ENCODE assay signal across 1 cellular context in the genomic region with DNA sequence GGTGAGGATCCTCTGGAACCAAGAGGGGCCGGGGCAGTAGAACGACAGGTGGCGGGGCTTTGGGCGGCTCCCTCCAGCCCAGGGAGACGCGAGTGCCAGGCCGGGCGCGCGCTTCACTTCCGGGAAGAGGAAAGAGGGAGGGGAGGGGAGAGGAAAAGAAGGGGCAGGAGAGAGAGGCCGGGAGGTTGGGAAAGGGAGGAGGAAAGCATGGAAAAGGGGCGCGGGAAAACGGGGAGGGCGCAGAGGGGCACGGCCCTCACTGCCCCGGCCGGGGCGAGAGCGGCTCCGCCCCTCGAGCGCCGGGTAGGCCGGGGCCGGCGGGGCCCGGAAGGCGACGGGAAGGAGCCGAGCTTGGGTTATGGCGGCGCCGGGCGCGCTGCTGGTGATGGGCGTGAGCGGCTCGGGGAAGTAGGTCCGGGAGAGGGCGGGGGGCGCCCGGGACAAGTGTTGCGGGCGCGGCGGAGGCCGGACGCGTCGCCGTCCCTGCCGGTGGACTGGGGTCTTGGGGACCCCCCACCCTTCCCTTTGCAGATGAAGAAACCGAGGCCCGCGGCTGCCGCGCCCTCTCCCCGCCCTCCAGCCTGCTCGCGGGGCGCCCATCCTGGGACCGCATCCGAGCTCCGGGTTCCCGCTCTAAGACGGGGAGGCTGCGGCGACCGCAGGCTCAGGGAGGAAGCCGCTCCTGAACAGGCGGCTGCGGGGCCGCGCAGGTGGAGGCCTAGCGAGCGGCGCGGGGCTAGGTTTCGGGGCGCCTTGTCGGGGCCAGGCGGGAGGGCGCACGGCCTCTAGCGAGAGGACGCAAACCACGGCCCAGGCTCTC.
TF ChIP-seq lines count a peak whose summit lies in the region.

TSS of gene IDNK (plus strand) at position 330 of the 820 bp plus-strand sequence. CDS start at position 359, 29 bp downstream.

TF ChIP-seq in K562, 482 proteins besides CTCF, POLR2A, EP300 and RAD21 (continued from another document and continues in another):
- TF ChIP-seq CBFA2T3 (IDR thresholded peaks at IDR 0.05) (no peak), ZNF232 (CRISPR knock-in tag; IDR thresholded peaks at IDR 0.05) (no peak), RBBP5 (IDR thresholded peaks at IDR 0.05; ENCODE audit: borderline replicate concordance, insufficient read depth, low read length, poor library complexity, severe bottlenecking) (peak; percentile 69), ZFX (CRISPR knock-in tag; IDR thresholded peaks at IDR 0.05) (peak; percentile 92), PRMT5 (CRISPR knock-in tag; IDR thresholded peaks at IDR 0.05) (no peak), ZZZ3 (IDR thresholded peaks at IDR 0.05) (no peak), ZNF76 (CRISPR knock-in tag; IDR thresholded peaks at IDR 0.05; ENCODE audit: borderline replicate concordance) (no peak), CCAR2 (IDR thresholded peaks at IDR 0.05; ENCODE audit: low read depth, low read length) (no peak), CHAMP1 (IDR thresholded peaks at IDR 0.05) (no peak), SUPT5H (IDR thresholded peaks at IDR 0.05) (peak; percentile 73), RUNX1 (IDR thresholded peaks at IDR 0.05; ENCODE audit: low read depth) (no peak), TGIF2 (CRISPR knock-in tag; IDR thresholded peaks at IDR 0.05) (no peak), PCBP1 (IDR thresholded peaks at IDR 0.05; ENCODE audit: low read depth, low read length, poor library complexity, severe bottlenecking) (peak; percentile 94), DACH1 (IDR thresholded peaks at IDR 0.05; ENCODE audit: partially characterized antibody) (no peak), GATAD2A (IDR thresholded peaks at IDR 0.05) (no peak), POLR2AphosphoS5 (IDR thresholded peaks at IDR 0.05; ENCODE audit: control insufficient read depth, insufficient read depth, low read depth, low read length) (no peak), OTX1 (CRISPR knock-in tag; IDR thresholded peaks at IDR 0.05) (peak; percentile 75), PTTG1 (tag; IDR thresholded peaks at IDR 0.05; ENCODE audit: low read depth) (no peak), YY1 (IDR thresholded peaks at IDR 0.05; ENCODE audit: borderline replicate concordance in 1 of 3, control insufficient read depth in 1 of 3, extremely low read depth in 1 of 3, insufficient read depth in 3 of 3, insufficient read length in 1 of 3, insufficient replicate concordance in 2 of 3, low read depth in 1 of 3, low read length in 2 of 3) (peak in 2 of 3 experiments; percentile 81 to 86), HMG20B (CRISPR knock-in tag; IDR thresholded peaks at IDR 0.05) (no peak), RNF2 (IDR thresholded peaks at IDR 0.05) (no peak), BCL6 (CRISPR knock-in tag; IDR thresholded peaks at IDR 0.05) (no peak), YBX1 (IDR thresholded peaks at IDR 0.05) (no peak), TAL1 (IDR thresholded peaks at IDR 0.05) (no peak), MIER1 (IDR thresholded peaks at IDR 0.05; ENCODE audit: low read depth) (no peak), NR4A1 (CRISPR knock-in tag; IDR thresholded peaks at IDR 0.05) (no peak), NR4A1 (tag; IDR thresholded peaks at IDR 0.05) (no peak), ZNF311 (CRISPR knock-in tag; IDR thresholded peaks at IDR 0.05) (no peak), CAMTA2 (CRISPR knock-in tag; conservative IDR thresholded peaks at IDR 0.05) (no peak), JUNB (CRISPR knock-in tag; conservative IDR thresholded peaks at IDR 0.05) (no peak), NBN (IDR thresholded peaks at IDR 0.05; ENCODE audit: low read depth) (no peak), NFE2L1 (tag; IDR thresholded peaks at IDR 0.05; ENCODE audit: borderline replicate concordance, low read depth) (no peak), MITF (IDR thresholded peaks at IDR 0.05) (no peak), CTBP1 (IDR thresholded peaks at IDR 0.05; ENCODE audit: borderline replicate concordance) (peak; percentile 27), KAT7 (CRISPR knock-in tag; IDR thresholded peaks at IDR 0.05; ENCODE audit: borderline replicate concordance) (no peak), NFRKB (IDR thresholded peaks at IDR 0.05; ENCODE audit: low read depth) (peak; percentile 49; the same call in 1 of the 2 replicates), LEF1 (IDR thresholded peaks at IDR 0.05) (no peak), HBP1 (CRISPR knock-in tag; IDR thresholded peaks at IDR 0.05) (peak; percentile 51; the same call in 1 of the 2 replicates), ZNF512 (tag; IDR thresholded peaks at IDR 0.05) (no peak), LARP7 (IDR thresholded peaks at IDR 0.05) (0 out of 2 replicates have a peak, but pooled peaks have one; percentile 27), NFATC3 (IDR thresholded peaks at IDR 0.05) (no peak), U2AF1 (optimal IDR thresholded peaks at IDR 0.05; ENCODE audit: low read depth, low read length) (peak; percentile 13), ETV5 (CRISPR knock-in tag; IDR thresholded peaks at IDR 0.05; ENCODE audit: low read depth) (no peak), XRCC4 (IDR thresholded peaks at IDR 0.05; ENCODE audit: extremely low read depth, insufficient read depth, insufficient read length) (no peak), ERF (CRISPR knock-in tag; IDR thresholded peaks at IDR 0.05) (no peak), KLF16 (IDR thresholded peaks at IDR 0.05) (no peak), L3MBTL2 (IDR thresholded peaks at IDR 0.05) (no peak), SRF (CRISPR knock-in tag; IDR thresholded peaks at IDR 0.05) (no peak), BRD4 (IDR thresholded peaks at IDR 0.05) (peak; percentile 61; the same call in 1 of the 2 replicates), TARDBP (IDR thresholded peaks at IDR 0.05) (no peak), RHOXF2B (CRISPR knock-in tag; conservative IDR thresholded peaks at IDR 0.05) (no peak), RBM22 (IDR thresholded peaks at IDR 0.05; ENCODE audit: low read depth, low read length, poor library complexity, severe bottlenecking) (peak; percentile 55), MEF2A (IDR thresholded peaks at IDR 0.05; ENCODE audit: control insufficient read depth, low read depth, low read length) (no peak), CREB3 (tag; conservative IDR thresholded peaks at IDR 0.05; ENCODE audit: low read depth) (no peak), SRSF9 (IDR thresholded peaks at IDR 0.05; ENCODE audit: borderline replicate concordance, low read depth, low read length) (no peak), RBM17 (IDR thresholded peaks at IDR 0.05; ENCODE audit: borderline replicate concordance, low read depth, low read length) (no peak), CHD1 (IDR thresholded peaks at IDR 0.05; ENCODE audit: low read length) (no peak), RBM14 (IDR thresholded peaks at IDR 0.05; ENCODE audit: borderline replicate concordance, insufficient read depth, low read depth, low read length) (0 out of 2 replicates have a peak, but pooled peaks have one; percentile 68), DNMT1 (IDR thresholded peaks at IDR 0.05) (no peak), HCFC1 (IDR thresholded peaks at IDR 0.05; ENCODE audit: low read depth, low read length) (no peak)
- TF ChIP-seq, protein P1, sequence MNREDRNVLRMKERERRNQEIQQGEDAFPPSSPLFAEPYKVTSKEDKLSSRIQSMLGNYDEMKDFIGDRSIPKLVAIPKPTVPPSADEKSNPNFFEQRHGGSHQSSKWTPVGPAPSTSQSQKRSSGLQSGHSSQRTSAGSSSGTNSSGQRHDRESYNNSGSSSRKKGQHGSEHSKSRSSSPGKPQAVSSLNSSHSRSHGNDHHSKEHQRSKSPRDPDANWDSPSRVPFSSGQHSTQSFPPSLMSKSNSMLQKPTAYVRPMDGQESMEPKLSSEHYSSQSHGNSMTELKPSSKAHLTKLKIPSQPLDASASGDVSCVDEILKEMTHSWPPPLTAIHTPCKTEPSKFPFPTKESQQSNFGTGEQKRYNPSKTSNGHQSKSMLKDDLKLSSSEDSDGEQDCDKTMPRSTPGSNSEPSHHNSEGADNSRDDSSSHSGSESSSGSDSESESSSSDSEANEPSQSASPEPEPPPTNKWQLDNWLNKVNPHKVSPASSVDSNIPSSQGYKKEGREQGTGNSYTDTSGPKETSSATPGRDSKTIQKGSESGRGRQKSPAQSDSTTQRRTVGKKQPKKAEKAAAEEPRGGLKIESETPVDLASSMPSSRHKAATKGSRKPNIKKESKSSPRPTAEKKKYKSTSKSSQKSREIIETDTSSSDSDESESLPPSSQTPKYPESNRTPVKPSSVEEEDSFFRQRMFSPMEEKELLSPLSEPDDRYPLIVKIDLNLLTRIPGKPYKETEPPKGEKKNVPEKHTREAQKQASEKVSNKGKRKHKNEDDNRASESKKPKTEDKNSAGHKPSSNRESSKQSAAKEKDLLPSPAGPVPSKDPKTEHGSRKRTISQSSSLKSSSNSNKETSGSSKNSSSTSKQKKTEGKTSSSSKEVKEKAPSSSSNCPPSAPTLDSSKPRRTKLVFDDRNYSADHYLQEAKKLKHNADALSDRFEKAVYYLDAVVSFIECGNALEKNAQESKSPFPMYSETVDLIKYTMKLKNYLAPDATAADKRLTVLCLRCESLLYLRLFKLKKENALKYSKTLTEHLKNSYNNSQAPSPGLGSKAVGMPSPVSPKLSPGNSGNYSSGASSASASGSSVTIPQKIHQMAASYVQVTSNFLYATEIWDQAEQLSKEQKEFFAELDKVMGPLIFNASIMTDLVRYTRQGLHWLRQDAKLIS (CRISPR knock-in tag; IDR thresholded peaks at IDR 0.05): no peak
- TF ChIP-seq, protein P2, sequence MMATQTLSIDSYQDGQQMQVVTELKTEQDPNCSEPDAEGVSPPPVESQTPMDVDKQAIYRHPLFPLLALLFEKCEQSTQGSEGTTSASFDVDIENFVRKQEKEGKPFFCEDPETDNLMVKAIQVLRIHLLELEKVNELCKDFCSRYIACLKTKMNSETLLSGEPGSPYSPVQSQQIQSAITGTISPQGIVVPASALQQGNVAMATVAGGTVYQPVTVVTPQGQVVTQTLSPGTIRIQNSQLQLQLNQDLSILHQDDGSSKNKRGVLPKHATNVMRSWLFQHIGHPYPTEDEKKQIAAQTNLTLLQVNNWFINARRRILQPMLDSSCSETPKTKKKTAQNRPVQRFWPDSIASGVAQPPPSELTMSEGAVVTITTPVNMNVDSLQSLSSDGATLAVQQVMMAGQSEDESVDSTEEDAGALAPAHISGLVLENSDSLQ (IDR thresholded peaks at IDR 0.05): no peak
